ENCODE assay signal across 11 cellular contexts in genomic region chr4:21888195-21888976, GRCh38.
DNase-seq lines count a peak whose midpoint lies in the region; ATAC-seq lines count a peak whose summit lies in the region.
"Had no signal": no experiment of that assay in that cellular context is flagged by ENCODE, and none has a peak within 500 bp of the region (broad histone marks: within the 10 kb centered on the region; RNA-seq: fewer than 3 reads in every experiment).

No MANE protein-coding gene starts in this region.

- no peak for DNase-seq in activated naive CD4-positive, alpha-beta T cell treated with anti-CD3 and anti-CD28 coated beads for 36 hours
- DNase-seq in activated naive CD4-positive, alpha-beta T cell treated with Interleukin-2 at 50 U/mL for 16 hours, result no peak
- DNase-seq in brain pericyte (ENCODE audit: low read depth, low spot score) (peak; percentile 27), NCI-H2081 treated with DMSO at 0.1 percent for 48 hours (lab: John Stamatoyannopoulos, UW) (no peak), UCSD-AML1 (lab: John Stamatoyannopoulos, UW; ENCODE audit: unreplicated experiment) (no peak)
- DNase-seq: glutamatergic neuron; NCI-H446 treated with DMSO at 0.1 percent for 48 hours; stimulated activated naive CD4-positive, alpha-beta T cell treated with Interleukin-2 at 50 U/mL for 16 hours had no signal

- peaks cover 12% of the 10 kb centered on the region for H3K9me3 Mint-ChIP-seq in activated naive CD4-positive, alpha-beta T cell treated with anti-CD3 and anti-CD28 coated beads for 36 hours
- peaks cover 11% of the 10 kb centered on the region for H3K9me3 Mint-ChIP-seq in stimulated activated naive CD8-positive, alpha-beta T cell treated with anti-CD3 and anti-CD28 coated beads, Interleukin-15, Interleukin-2, amounts not matched to agents 100 ng/mL and 50 ng/mL, for 24 hours

- intact Hi-C loops in activated naive CD4-positive, alpha-beta T cell treated with anti-CD3 and anti-CD28 coated beads for 36 hours (cut with micrococcal nuclease), result loop anchor here (2.0 to 10.0 kb wide), 3 partner anchors 496 to 786 kb away; no protein-coding TSS in a partner anchor

- ATAC-seq in HG03432 (IDR thresholded peaks at IDR 0.05; ENCODE audit: unreplicated experiment) (peak; percentile 87), HG03095 (IDR thresholded peaks at IDR 0.05; ENCODE audit: unreplicated experiment) (no peak)

- H3K36me3 Mint-ChIP-seq in activated naive CD4-positive, alpha-beta T cell treated with anti-CD3 and anti-CD28 coated beads for 36 hours (ENCODE audit: low read depth), result no peaks in the 10 kb centered on the region
- H3K36me3 Mint-ChIP-seq in stimulated activated naive CD8-positive, alpha-beta T cell treated with anti-CD3 and anti-CD28 coated beads, Interleukin-15, Interleukin-2, amounts not matched to agents 100 ng/mL and 50 ng/mL, for 24 hours (ENCODE audit: low read depth), result no peaks in the 10 kb centered on the region

- peaks cover 7% of the 10 kb centered on the region for H3K4me1 Mint-ChIP-seq in activated naive CD4-positive, alpha-beta T cell treated with anti-CD3 and anti-CD28 coated beads for 36 hours (ENCODE audit: low read depth)
- peaks cover 12% of the 10 kb centered on the region for H3K4me1 Mint-ChIP-seq in stimulated activated naive CD8-positive, alpha-beta T cell treated with anti-CD3 and anti-CD28 coated beads, Interleukin-15, Interleukin-2, amounts not matched to agents 100 ng/mL and 50 ng/mL, for 24 hours (ENCODE audit: low read depth)

- H3K27me3 Mint-ChIP-seq in activated naive CD4-positive, alpha-beta T cell treated with anti-CD3 and anti-CD28 coated beads for 36 hours (ENCODE audit: low read depth), result peaks cover 2% of the 10 kb centered on the region
- no peaks in the 10 kb centered on the region for H3K27me3 Mint-ChIP-seq in stimulated activated naive CD8-positive, alpha-beta T cell treated with anti-CD3 and anti-CD28 coated beads, Interleukin-15, Interleukin-2, amounts not matched to agents 100 ng/mL and 50 ng/mL, for 24 hours

- CTCF ChIA-PET in activated naive CD4-positive, alpha-beta T cell treated with anti-CD3 and anti-CD28 coated beads for 36 hours (lab: Charles Lee), result interaction anchor here (0.6 kb wide), 1 partner anchor 449 kb away, joined by 3 read pairs; no protein-coding TSS in a partner anchor

- peak overlapping the region; percentile 51 for H3K27ac Mint-ChIP-seq in activated naive CD4-positive, alpha-beta T cell treated with anti-CD3 and anti-CD28 coated beads for 36 hours
- peak overlapping the region; percentile 66 for H3K27ac Mint-ChIP-seq in stimulated activated naive CD8-positive, alpha-beta T cell treated with anti-CD3 and anti-CD28 coated beads, Interleukin-15, Interleukin-2, amounts not matched to agents 100 ng/mL and 50 ng/mL, for 24 hours

- H3K4me3 Mint-ChIP-seq in activated naive CD4-positive, alpha-beta T cell treated with anti-CD3 and anti-CD28 coated beads for 36 hours, result no peak overlapping the region
- H3K4me3 Mint-ChIP-seq in stimulated activated naive CD8-positive, alpha-beta T cell treated with anti-CD3 and anti-CD28 coated beads, Interleukin-15, Interleukin-2, amounts not matched to agents 100 ng/mL and 50 ng/mL, for 24 hours, result no peak overlapping the region
